Comparison of ENCODE assay signal across 8 cellular contexts in genomic region chr9:22197000-22197399, GRCh38.
DNase-seq lines count a peak whose midpoint lies in the region; ATAC-seq and TF ChIP-seq lines count a peak whose summit lies in the region.
"Not testable (repeated sequence)": the region's sequence is repeated elsewhere in the genome, so short reads cannot be mapped to it uniquely, and the experiment has no call there.

No MANE protein-coding gene starts in this region.

- not testable (repeated sequence) for TF ChIP-seq CTCF in GM12865 (IDR thresholded peaks at IDR 0.05; ENCODE audit: insufficient read depth, low read depth, low read length, missing control alignments); OCI-LY3 (IDR thresholded peaks at IDR 0.05; ENCODE audit: low read depth, low read length)

- peaks cover 26 to 32% of the 10 kb centered on the region in 2 donors for H3K9me3 Mint-ChIP-seq in stimulated activated naive B cell treated with anti-CD40 and anti-IgM and Interleukin-4, amounts not matched to agents 10 μg/mL and 1 μg/mL and 100 μg/mL, for 72 hours

- H3K36me3 Mint-ChIP-seq in stimulated activated naive B cell treated with anti-CD40 and anti-IgM and Interleukin-4, amounts not matched to agents 10 μg/mL and 1 μg/mL and 100 μg/mL, for 72 hours = peaks cover 29 to 57% of the 10 kb centered on the region in 2 donors

- not testable (repeated sequence) for H3K9me3 ChIP-seq in OCI-LY3 (ENCODE audit: insufficient read depth, low read length)

- H2AFZ ChIP-seq in OCI-LY3 (ENCODE audit: low read depth, low read length) = not testable (repeated sequence)

- H3K4me2 ChIP-seq in OCI-LY3 (ENCODE audit: low read length) = peak overlapping the region; percentile 52

- ATAC-seq in GM18867 (IDR thresholded peaks at IDR 0.05; ENCODE audit: unreplicated experiment) (peak; percentile 52), GM19468 (IDR thresholded peaks at IDR 0.05; ENCODE audit: extremely low read depth, unreplicated experiment) (peak; percentile 70), HG02610 (IDR thresholded peaks at IDR 0.05; ENCODE audit: unreplicated experiment) (peak; percentile 74), HG02973 (IDR thresholded peaks at IDR 0.05; ENCODE audit: unreplicated experiment) (peak; percentile 84), HG03432 (IDR thresholded peaks at IDR 0.05; ENCODE audit: unreplicated experiment) (peak; percentile 97)
- ATAC-seq in stimulated activated naive B cell treated with anti-CD40 and anti-IgM and Interleukin-4, amounts not matched to agents 10 μg/mL and 1 μg/mL and 100 μg/mL, for 72 hours (replicated peaks) = peak; percentile 97

- peaks cover 19 to 32% of the 10 kb centered on the region in 2 donors for H3K4me1 Mint-ChIP-seq in stimulated activated naive B cell treated with anti-CD40 and anti-IgM and Interleukin-4, amounts not matched to agents 10 μg/mL and 1 μg/mL and 100 μg/mL, for 72 hours

- DNase-seq in GM12865 (ENCODE audit: low read depth) = peak; percentile 10
- DNase-seq in stimulated activated naive B cell treated with anti-CD40 and anti-IgM and Interleukin-4, amounts not matched to agents 10 μg/mL and 1 μg/mL and 100 μg/mL, for 72 hours = peak; percentile 71

- H4K20me1 ChIP-seq in OCI-LY3 (ENCODE audit: insufficient read depth, low read length) = not testable (repeated sequence)

- H3K4me3 ChIP-seq in GM12865 (ENCODE audit: low read depth, low read length) = not testable (repeated sequence)
- peak overlapping the region; percentile 11; the same call in 1 of the 2 replicates for H3K4me3 ChIP-seq in OCI-LY3 (ENCODE audit: low read length)

- peaks cover 12% of the 10 kb centered on the region for H3K36me3 ChIP-seq in OCI-LY3 (replicated peaks; ENCODE audit: low read depth, low read length)

- H3K79me2 ChIP-seq in OCI-LY3 (ENCODE audit: low read length) = not testable (repeated sequence)

- not testable (repeated sequence) for H3K27me3 Mint-ChIP-seq in stimulated activated naive B cell treated with anti-CD40 and anti-IgM and Interleukin-4, amounts not matched to agents 10 μg/mL and 1 μg/mL and 100 μg/mL, for 72 hours

- H3K27ac Mint-ChIP-seq in stimulated activated naive B cell treated with anti-CD40 and anti-IgM and Interleukin-4, amounts not matched to agents 10 μg/mL and 1 μg/mL and 100 μg/mL, for 72 hours = peak overlapping the region; percentile 97

- not testable (repeated sequence) for H3K27me3 ChIP-seq in OCI-LY3 (ENCODE audit: low read depth, low read length)

- peaks cover 22% of the 10 kb centered on the region for H3K4me1 ChIP-seq in OCI-LY3 (ENCODE audit: low read length)

- peak overlapping the region; percentile 48; the same call in 1 of the 2 replicates for H3K9ac ChIP-seq in OCI-LY3 (ENCODE audit: low read length)

- peak overlapping the region; percentile 92 for H3K27ac ChIP-seq in OCI-LY3 (ENCODE audit: low read length)

- peak overlapping the region; percentile 33 to 70 for H3K4me3 Mint-ChIP-seq in stimulated activated naive B cell treated with anti-CD40 and anti-IgM and Interleukin-4, amounts not matched to agents 10 μg/mL and 1 μg/mL and 100 μg/mL, for 72 hours
